In genomic region chr19:43306097-43306496, GRCh38 we compare ENCODE assay signal across 15 cellular contexts.
"Had no signal": no experiment of that assay in that cellular context is flagged by ENCODE, and none has a peak within 500 bp of the region (broad histone marks: within the 10 kb centered on the region; RNA-seq: fewer than 3 reads in every experiment).

No MANE protein-coding gene starts in this region.

- ATAC-seq: activated naive CD8-positive, alpha-beta T cell treated with anti-CD3 and anti-CD28 coated beads, Interleukin-2, amount 50 U/mL, for 24 hours; activated T-helper 17 cell treated with anti-CD3 and anti-CD28 coated beads, Interleukin-2, amount 50 U/mL, for 72 hours; left ventricle myocardium superior; naive thymus-derived CD8-positive, alpha-beta T cell; pancreas had no signal

- DNase-seq: activated CD4-positive, alpha-beta T cell treated with anti-CD3 and anti-CD28 coated beads, Interleukin-2, amount 50 U/mL, for 48 hours; activated naive CD4-positive, alpha-beta T cell treated with Interleukin-2 at 50 U/mL for 16 hours; activated naive CD8-positive, alpha-beta T cell treated with anti-CD3 and anti-CD28 coated beads, Interleukin-2, amount 50 U/mL, for 24 hours; left ventricle myocardium superior; pancreas; stimulated activated CD4-positive, alpha-beta T cell treated with anti-CD3 and anti-CD28 coated beads, Interleukin-2, amount 100 ng/mL, for 24 hours; stomach; T-helper 9 cell had no signal

- H3K4me3 ChIP-seq: ascending aorta, breast epithelium, hepatocyte, mucosa of descending colon, pancreas, stomach had no signal

- FAIRE-seq: pancreas had no signal

- H3K27ac ChIP-seq: ascending aorta, breast epithelium, hepatocyte, pancreas, stomach, VCaP had no signal
